In the genomic region with DNA sequence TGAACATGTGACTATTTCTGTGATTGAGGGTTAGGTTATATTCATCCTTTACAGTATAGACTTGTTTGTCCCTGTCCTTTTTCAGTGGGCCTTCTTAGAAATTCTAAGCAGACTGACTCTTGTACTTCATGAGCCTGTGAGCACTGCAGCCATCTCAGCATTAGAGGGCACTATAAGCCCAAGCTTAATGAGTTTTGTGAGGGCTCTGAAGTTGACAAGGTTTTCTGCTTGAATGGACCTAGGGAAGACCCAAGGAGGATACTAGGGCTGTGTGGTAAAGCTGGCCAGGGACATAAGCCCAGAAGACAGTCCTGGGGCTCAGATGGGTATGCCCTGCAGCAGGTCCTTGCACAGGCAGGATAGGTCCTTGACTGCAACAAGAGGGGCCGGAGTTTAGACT, we compare ENCODE assay signal across 11 cellular contexts.
DNase-seq lines count a peak whose midpoint lies in the region; ATAC-seq, FAIRE-seq and TF ChIP-seq lines count a peak whose summit lies in the region.
"Had no signal": no experiment of that assay in that cellular context is flagged by ENCODE, and none has a peak within 500 bp of the region (broad histone marks: within the 10 kb centered on the region; RNA-seq: fewer than 3 reads in every experiment).

No MANE protein-coding gene starts in this region.

- no peaks in the 10 kb centered on the region; a peak in 1 of 4 replicates for H3K9me3 ChIP-seq in H1 (ENCODE audit: insufficient read depth in 2 of 2, low read depth in 1 of 2, low read length in 1 of 2)
- H3K9me3 ChIP-seq in Caco-2 = no peaks in the 10 kb centered on the region

- peak overlapping the region; percentile 22; the same call in 1 of the 2 replicates for H4K8ac ChIP-seq in H1 (ENCODE audit: extremely low read depth, insufficient read depth, low read length)

- TF ChIP-seq CTCF in natural killer cell (IDR thresholded peaks at IDR 0.05) (no peak), H1 (IDR thresholded peaks at IDR 0.05; ENCODE audit: control extremely low read depth in 1 of 3, insufficient read depth in 1 of 3, low read depth in 1 of 3, low read length in 3 of 3) (peak in 2 of 3 experiments; percentile 81 to 91; a peak in 3 of 4 replicates), Caco-2 (IDR thresholded peaks at IDR 0.05; ENCODE audit: insufficient read depth in 1 of 2, low read depth in 1 of 2, low read length in 1 of 2, severe bottlenecking in 1 of 2, unreplicated experiment in 1 of 2) (no peak)

- ATAC-seq in natural killer cell treated with Interleukin-12 subunit alpha and Interleukin-12 subunit beta and Interleukin-15 and Interleukin-18, amount 100 ng/mL, for 72 hours = peak; percentile 36
- no peak for ATAC-seq in natural killer cell
- ATAC-seq in HG03457 (IDR thresholded peaks at IDR 0.05; ENCODE audit: unreplicated experiment) = no peak
- no peak for ATAC-seq in HG03175 (IDR thresholded peaks at IDR 0.05; ENCODE audit: unreplicated experiment)
- ATAC-seq: left colon had no signal

- no peak overlapping the region for H2AFZ ChIP-seq in H1 (ENCODE audit: low read length)

- H3K14ac ChIP-seq in H1 (ENCODE audit: insufficient read length) = no peak overlapping the region

- H3K4me2 ChIP-seq in H1 (ENCODE audit: insufficient read depth in 1 of 2, low read depth in 2 of 2, low read length in 2 of 2) = no peak overlapping the region

- H3K79me2 ChIP-seq in H1 (ENCODE audit: control insufficient read depth in 1 of 2, insufficient read depth in 2 of 2, low read length in 2 of 2) = no peaks in the 10 kb centered on the region

- H3K36me3 ChIP-seq in H1 (ENCODE audit: control insufficient read depth in 2 of 4, insufficient read depth in 4 of 4, low read length in 3 of 4) (no peaks in the 10 kb centered on the region), Caco-2 (ENCODE audit: control insufficient read depth, insufficient read depth, low read length) (no peaks in the 10 kb centered on the region)
- H3K36me3 ChIP-seq: cardiac muscle cell had no signal

- FAIRE-seq in H1 (lab: Jason Lieb, UNC) = peak; percentile 95

- CTCF ChIA-PET in H1 (lab: Charles Lee; ENCODE audit: partially characterized antibody) = interaction anchor here (0.5 to 2.0 kb wide), 30 partner anchors 9 to 927 kb away, joined by 3 to 10 read pairs (median 4); a partner anchor contains a TSS
- CTCF ChIA-PET in Caco-2 (lab: Charles Lee) = no interaction called here

- H4K20me1 ChIP-seq in H1 (replicated peaks in 1 of 2; ENCODE audit: control insufficient read depth in 1 of 2, insufficient read depth in 2 of 2, low read length in 2 of 2) = no peaks in the 10 kb centered on the region

- no peak overlapping the region for H3K27ac ChIP-seq in H1 (ENCODE audit: low read depth, low read length)
- H3K27ac ChIP-seq: cardiac muscle cell had no signal

- peak overlapping the region; percentile 63; the same call in 1 of the 2 replicates for H2BK5ac ChIP-seq in H1 (ENCODE audit: low read depth, low read length)

- peak overlapping the region; percentile 91; the same call in 1 of the 2 replicates for H2BK20ac ChIP-seq in H1 (ENCODE audit: low read length)

- H3K4me1 ChIP-seq in H1 (replicated peaks in 1 of 4; ENCODE audit: control insufficient read depth in 3 of 4, insufficient read depth in 4 of 4, low read length in 3 of 4) (no peaks in the 10 kb centered on the region), Caco-2 (no peaks in the 10 kb centered on the region)

- no peak overlapping the region for H3K9ac ChIP-seq in H1 (replicated peaks in 1 of 4; ENCODE audit: extremely low read depth in 1 of 4, low read depth in 3 of 4, low read length in 3 of 4)

- H3K4ac ChIP-seq in H1 (replicated peaks; ENCODE audit: insufficient read length, low read depth, low read length) = no peak overlapping the region

- 0 out of 2 replicates have a peak overlapping the region, but pooled peaks have one; percentile 22 for H2BK12ac ChIP-seq in H1 (ENCODE audit: low read depth, low read length)

- H2BK15ac ChIP-seq in H1 (ENCODE audit: low read length) = no peak overlapping the region

- no TSS peak for BruUV-seq in Caco-2 (replicated peaks; lab: Mats Ljungman, UMichigan)

- H3K27ac Mint-ChIP-seq in natural killer cell treated with Interleukin-12 subunit alpha and Interleukin-12 subunit beta and Interleukin-15 and Interleukin-18, amount 100 ng/mL, for 72 hours = no peak overlapping the region
- H3K27ac Mint-ChIP-seq in natural killer cell (no peak overlapping the region), Caco-2 (ENCODE audit: unreplicated experiment) (no peak overlapping the region)
- H3K27ac Mint-ChIP-seq: activated T-helper 1 cell treated with anti-CD3 and anti-CD28 coated beads, Interleukin-12 subunit alpha, Interleukin-12 subunit beta, Interleukin-2, Interleukin-4 antibody, amounts not matched to agents 30 ng/mL and 10 ng/mL and 1 ng/mL, durations not matched to agents 14 hours and 24 hours and 36 hours had no signal

- H3K23ac ChIP-seq in H1 (ENCODE audit: insufficient read length) = no peak overlapping the region

- peak overlapping the region; percentile 70 for H4K5ac ChIP-seq in H1 (ENCODE audit: insufficient read length, low read depth, low read length)

- intact Hi-C loops in natural killer cell (cut with micrococcal nuclease) (no loop called here), Caco-2 (cut with micrococcal nuclease; ENCODE audit: unreplicated experiment) (no loop called here)

- H3K36me3 Mint-ChIP-seq in natural killer cell treated with Interleukin-12 subunit alpha and Interleukin-12 subunit beta and Interleukin-15 and Interleukin-18, amount 100 ng/mL, for 72 hours = peaks cover 12% of the 10 kb centered on the region
- no peaks in the 10 kb centered on the region for H3K36me3 Mint-ChIP-seq in natural killer cell
- no peaks in the 10 kb centered on the region for H3K36me3 Mint-ChIP-seq in Caco-2 (ENCODE audit: insufficient read depth, unreplicated experiment)

- no peaks in the 10 kb centered on the region for H3K79me1 ChIP-seq in H1 (ENCODE audit: low read depth, low read length)

- H2AK5ac ChIP-seq in H1 (ENCODE audit: low read depth, low read length) = no peak overlapping the region

- no peak overlapping the region for H3K18ac ChIP-seq in H1 (ENCODE audit: extremely low read depth, low read length)

- TF ChIP-seq POLR2A in H1 (IDR thresholded peaks at IDR 0.05; ENCODE audit: control extremely low read depth in 1 of 2, low read depth in 2 of 2, low read length in 2 of 2) = no peak

- no peak overlapping the region for H3K4me3 Mint-ChIP-seq in natural killer cell treated with Interleukin-12 subunit alpha and Interleukin-12 subunit beta and Interleukin-15 and Interleukin-18, amount 100 ng/mL, for 72 hours
- H3K4me3 Mint-ChIP-seq in natural killer cell = no peak overlapping the region
- H3K4me3 Mint-ChIP-seq in Caco-2 (ENCODE audit: unreplicated experiment) = no peak overlapping the region
- H3K4me3 Mint-ChIP-seq: activated T-helper 1 cell treated with anti-CD3 and anti-CD28 coated beads, Interleukin-12 subunit alpha, Interleukin-12 subunit beta, Interleukin-2, Interleukin-4 antibody, amounts not matched to agents 30 ng/mL and 10 ng/mL and 1 ng/mL, durations not matched to agents 14 hours and 24 hours and 36 hours had no signal

- no peaks in the 10 kb centered on the region for H3K27me3 Mint-ChIP-seq in natural killer cell treated with Interleukin-12 subunit alpha and Interleukin-12 subunit beta and Interleukin-15 and Interleukin-18, amount 100 ng/mL, for 72 hours
- H3K27me3 Mint-ChIP-seq in natural killer cell (ENCODE audit: low read depth in 2 of 2) (no peaks in the 10 kb centered on the region), Caco-2 (ENCODE audit: insufficient read depth, unreplicated experiment) (no peaks in the 10 kb centered on the region)

- H2BK120ac ChIP-seq in H1 (replicated peaks; ENCODE audit: low read depth, low read length) = no peak overlapping the region

- WGBS in H1 (ENCODE audit: extremely low coverage in 1 of 2, insufficient coverage in 1 of 2, insufficient read length in 1 of 2, insufficient replicate concordance in 2 of 2, low coverage in 1 of 2, low lambda C conversion rate in 2 of 2, missing lambda C conversion rate in 1 of 2), 2 experiments = 85% methylated on average over 1 of the region's 1 CpG; no CpG with 5 or more reads in 1 of the 2 experiments

- H3K27me3 ChIP-seq in H1 (replicated peaks in 1 of 4; ENCODE audit: control insufficient read depth in 3 of 4, extremely low read depth in 1 of 4, insufficient read depth in 3 of 4, low read length in 3 of 4) (no peaks in the 10 kb centered on the region), Caco-2 (replicated peaks; ENCODE audit: control insufficient read depth, insufficient read depth, low read length) (no peaks in the 10 kb centered on the region)
- H3K27me3 ChIP-seq: cardiac muscle cell had no signal

- H3K4me3 ChIP-seq in H1 (ENCODE audit: extremely low read depth in 1 of 4, insufficient read depth in 2 of 4, low read depth in 3 of 4, low read length in 4 of 4) (no peak overlapping the region), Caco-2 (ENCODE audit: low read depth, low read length) (no peak overlapping the region)
- H3K4me3 ChIP-seq: cardiac muscle cell had no signal

- TF ChIP-seq RAD21 in H1 (IDR thresholded peaks at IDR 0.05 in 1 of 2, conservative IDR thresholded peaks at IDR 0.05 in 1 of 2; ENCODE audit: low read depth in 2 of 2, low read length in 2 of 2) = peak; percentile 98 to 99

- TF ChIP-seq EP300 in H1 (IDR thresholded peaks at IDR 0.05; ENCODE audit: borderline replicate concordance in 1 of 2, low read depth in 2 of 2, low read length in 2 of 2) = no peak

- DNase-seq in natural killer cell treated with Interleukin-12 subunit alpha and Interleukin-12 subunit beta and Interleukin-15 and Interleukin-18, amount 100 ng/mL, for 72 hours (ENCODE audit: low spot score) = no peak
- no peak for DNase-seq in natural killer cell
- DNase-seq in NCI-H2171 (lab: John Stamatoyannopoulos, UW) = peak; percentile 6
- peak in 1 of 2 experiments; percentile 54 for DNase-seq in H1 (ENCODE audit: low read depth in 1 of 2, low spot score in 2 of 2)
- DNase-seq in Caco-2 = no peak
- DNase-seq in SKM-1 treated with dmso at 0.1 percent for 144 hours (lab: John Stamatoyannopoulos, UW; ENCODE audit: unreplicated experiment) = no peak
- DNase-seq: left colon had no signal

- H3K23me2 ChIP-seq in H1 (ENCODE audit: low read depth, low read length) = no peaks in the 10 kb centered on the region

- H4K91ac ChIP-seq in H1 (replicated peaks; ENCODE audit: insufficient read length, low read length) = no peak overlapping the region

- H3K56ac ChIP-seq in H1 (replicated peaks; ENCODE audit: insufficient read length, low read depth, low read length) = no peak overlapping the region

- POLR2A ChIA-PET in H1 (lab: Charles Lee; ENCODE audit: partially characterized antibody) = interaction anchor here (1.0 kb wide), 1 partner anchor 8 kb away, joined by 3 read pairs; no protein-coding TSS in a partner anchor
- POLR2A ChIA-PET in Caco-2 (lab: Charles Lee) = no interaction called here

- peaks cover 11% of the 10 kb centered on the region for H3K9me3 Mint-ChIP-seq in natural killer cell treated with Interleukin-12 subunit alpha and Interleukin-12 subunit beta and Interleukin-15 and Interleukin-18, amount 100 ng/mL, for 72 hours
- H3K9me3 Mint-ChIP-seq in natural killer cell (peaks cover 12 to 15% of the 10 kb centered on the region in 2 donors), Caco-2 (ENCODE audit: unreplicated experiment) (peaks cover 9% of the 10 kb centered on the region)

- no peaks in the 10 kb centered on the region for H3K4me1 Mint-ChIP-seq in natural killer cell treated with Interleukin-12 subunit alpha and Interleukin-12 subunit beta and Interleukin-15 and Interleukin-18, amount 100 ng/mL, for 72 hours (ENCODE audit: low read depth in 2 of 2)
- H3K4me1 Mint-ChIP-seq in natural killer cell (no peaks in the 10 kb centered on the region), Caco-2 (ENCODE audit: low read depth, unreplicated experiment) (no peaks in the 10 kb centered on the region)

Comparison
In these comparisons a context has a peak if more than half of its experiments do, and no peak if none do; other contexts are left out.
1. ATAC-seq: peak in natural killer cell treated with Interleukin-12 subunit alpha and Interleukin-12 subunit beta and Interleukin-15 and Interleukin-18, amount 100 ng/mL, for 72 hours (2 of 2); none in natural killer cell (0 of 3), HG03457 (single experiment) and HG03175 (single experiment).
2. CTCF ChIP-seq: peak in H1 (2 of 3); none in natural killer cell (single experiment) and Caco-2 (0 of 2).